Comparison of ENCODE assay signal across 22 cellular contexts in genomic region chr12:105733579-105733978, GRCh38.
"Had no signal": no experiment of that assay in that cellular context is flagged by ENCODE, and none has a peak within 500 bp of the region (broad histone marks: within the 10 kb centered on the region; RNA-seq: fewer than 3 reads in every experiment).

No MANE protein-coding gene starts in this region.

- ATAC-seq: activated CD4-positive, alpha-beta T cell treated with anti-CD3 and anti-CD28 coated beads for 36 hours; activated naive CD4-positive, alpha-beta T cell treated with anti-CD3 and anti-CD28 coated beads, Interleukin-2, amount 50 U/mL, for 72 hours; esophagus mucosa; gastrocnemius medialis; mucosa of descending colon; stimulated activated memory B cell treated with anti-CD40 and anti-IgM and Interleukin-4, amounts not matched to agents 10 μg/mL and 1 μg/mL and 100 μg/mL, for 72 hours; upper lobe of right lung; WTC11 had no signal

- H3K27me3 Mint-ChIP-seq: stimulated activated memory B cell treated with anti-CD40 and anti-IgM and Interleukin-4, amounts not matched to agents 10 μg/mL and 1 μg/mL and 100 μg/mL, for 72 hours had no signal

- H3K4me1 Mint-ChIP-seq: activated CD4-positive, alpha-beta T cell treated with anti-CD3 and anti-CD28 coated beads for 36 hours; immature natural killer cell; naive B cell; stimulated activated memory B cell treated with anti-CD40 and anti-IgM and Interleukin-4, amounts not matched to agents 10 μg/mL and 1 μg/mL and 100 μg/mL, for 72 hours had no signal

- H3K4me3 Mint-ChIP-seq: activated CD4-positive, alpha-beta T cell treated with anti-CD3 and anti-CD28 coated beads for 36 hours; activated T-helper 1 cell treated with anti-CD3 and anti-CD28 coated beads, Interleukin-12 subunit alpha, Interleukin-12 subunit beta, Interleukin-2, Interleukin-4 antibody, amounts not matched to agents 30 ng/mL and 10 ng/mL and 1 ng/mL, durations not matched to agents 14 hours and 24 hours and 36 hours; immature natural killer cell; naive B cell; neural crest cell; stimulated activated memory B cell treated with anti-CD40 and anti-IgM and Interleukin-4, amounts not matched to agents 10 μg/mL and 1 μg/mL and 100 μg/mL, for 72 hours; WTC11 had no signal

- H3K27ac Mint-ChIP-seq: activated CD4-positive, alpha-beta T cell treated with anti-CD3 and anti-CD28 coated beads for 36 hours; activated naive CD4-positive, alpha-beta T cell treated with anti-CD3 and anti-CD28 coated beads, Interleukin-2, amount 50 U/mL, for 72 hours; activated T-helper 1 cell treated with anti-CD3 and anti-CD28 coated beads, Interleukin-12 subunit alpha, Interleukin-12 subunit beta, Interleukin-2, Interleukin-4 antibody, amounts not matched to agents 30 ng/mL and 10 ng/mL and 1 ng/mL, durations not matched to agents 14 hours and 24 hours and 36 hours; immature natural killer cell; naive B cell; stimulated activated memory B cell treated with anti-CD40 and anti-IgM and Interleukin-4, amounts not matched to agents 10 μg/mL and 1 μg/mL and 100 μg/mL, for 72 hours; WTC11 had no signal

- DNase-seq: activated CD4-positive, alpha-beta T cell treated with anti-CD3 and anti-CD28 coated beads for 36 hours; activated CD4-positive, alpha-beta T cell treated with anti-CD3 and anti-CD28 coated beads, Interleukin-2, amount 50 U/mL, for 48 hours; activated gamma-delta T cell treated with Interleukin-2 at 50 U/mL for 16 hours; cerebellar nuclear complex; cortex of kidney; gastrocnemius medialis; head of caudate nucleus; immature natural killer cell; kidney glomerular epithelial cell; mesenchymal stem cell; mucosa of descending colon; naive B cell; retina; spleen; stimulated activated CD4-positive, alpha-beta T cell treated with anti-CD3 and anti-CD28 coated beads, Interleukin-4, amount 100 ng/mL, for 4 hours; upper lobe of right lung had no signal

- H3K9me3 Mint-ChIP-seq: activated naive CD4-positive, alpha-beta T cell treated with anti-CD3 and anti-CD28 coated beads, Interleukin-2, amount 50 U/mL, for 72 hours; activated T-helper 1 cell treated with anti-CD3 and anti-CD28 coated beads, Interleukin-12 subunit alpha, Interleukin-12 subunit beta, Interleukin-2, Interleukin-4 antibody, amounts not matched to agents 30 ng/mL and 10 ng/mL and 1 ng/mL, durations not matched to agents 14 hours and 24 hours and 36 hours; stimulated activated memory B cell treated with anti-CD40 and anti-IgM and Interleukin-4, amounts not matched to agents 10 μg/mL and 1 μg/mL and 100 μg/mL, for 72 hours had no signal
